In genomic region chr4:180598281-180598680, GRCh38 we compare ENCODE assay signal across 17 cellular contexts.
A peak's percentile ranks its signal among the peaks of the same experiment; 100 is the strongest.
DNase-seq lines count a peak whose midpoint lies in the region; ATAC-seq, FAIRE-seq and TF ChIP-seq lines count a peak whose summit lies in the region.
"Had no signal": no experiment of that assay in that cellular context is flagged by ENCODE, and none has a peak within 500 bp of the region (broad histone marks: within the 10 kb centered on the region; RNA-seq: fewer than 3 reads in every experiment).

No MANE protein-coding gene starts in this region.

- DNase-seq in GM12865 (ENCODE audit: low read depth) (peak; percentile 11), NB4 (ENCODE audit: low read depth) (peak; percentile 8), astrocyte (ENCODE audit: low read depth) (peak; percentile 68), mesothelial cell of epicardium (ENCODE audit: low spot score in 2 of 2, unreplicated experiment in 2 of 2) (no peak), NCI-H1048 (lab: John Stamatoyannopoulos, UW) (no peak)
- DNase-seq in stimulated activated effector memory CD8-positive, alpha-beta T cell treated with anti-CD3 and anti-CD28 coated beads, Interleukin-12 subunit alpha, Interleukin-12 subunit beta, amount 100 ng/mL, for 72 hours (ENCODE audit: low spot score in 2 of 2) = no peak
- no peak for DNase-seq in activated naive CD8-positive, alpha-beta T cell treated with anti-CD3 and anti-CD28 coated beads for 36 hours
- DNase-seq: GOT3, NCI-H1417 treated with DMSO at 0.1 percent for 48 hours, NCI-H2029, NCI-H524, PC-3 had no signal

- no peaks in the 10 kb centered on the region for H3K9me3 Mint-ChIP-seq in astrocyte (ENCODE audit: unreplicated experiment)
- H3K9me3 Mint-ChIP-seq in stimulated activated effector memory CD8-positive, alpha-beta T cell treated with anti-CD3 and anti-CD28 coated beads, Interleukin-12 subunit alpha, Interleukin-12 subunit beta, amount 100 ng/mL, for 72 hours = peaks cover 14% of the 10 kb centered on the region
- no peaks in the 10 kb centered on the region for H3K9me3 Mint-ChIP-seq in activated naive CD8-positive, alpha-beta T cell treated with anti-CD3 and anti-CD28 coated beads for 36 hours
- peaks cover 5% of the 10 kb centered on the region for H3K9me3 Mint-ChIP-seq in mesothelial cell of epicardium

- no peak overlapping the region for H3K4me2 ChIP-seq in astrocyte (ENCODE audit: low read length)

- no peak overlapping the region for H3K9ac ChIP-seq in astrocyte (ENCODE audit: low read length)
- H3K9ac ChIP-seq: BLaER1 treated with 17β-estradiol and CSF1 and Interleukin-3, amounts not matched to agents 10 nM and 100 nM had no signal

- no peaks in the 10 kb centered on the region for H3K27me3 ChIP-seq in astrocyte (ENCODE audit: insufficient read depth, low read length)
- H3K27me3 ChIP-seq: BLaER1 treated with 17β-estradiol and CSF1 and Interleukin-3, amounts not matched to agents 10 nM and 100 nM had no signal

- FAIRE-seq in astrocyte (lab: Jason Lieb, UNC) = no peak
- FAIRE-seq: GM12878, K562 had no signal

- H3K27ac Mint-ChIP-seq in astrocyte (ENCODE audit: unreplicated experiment) (no peak overlapping the region), mesothelial cell of epicardium (no peak overlapping the region)
- H3K27ac Mint-ChIP-seq in stimulated activated effector memory CD8-positive, alpha-beta T cell treated with anti-CD3 and anti-CD28 coated beads, Interleukin-12 subunit alpha, Interleukin-12 subunit beta, amount 100 ng/mL, for 72 hours = no peak overlapping the region
- no peak overlapping the region for H3K27ac Mint-ChIP-seq in activated naive CD8-positive, alpha-beta T cell treated with anti-CD3 and anti-CD28 coated beads for 36 hours

- no peaks in the 10 kb centered on the region for H3K79me2 ChIP-seq in astrocyte (ENCODE audit: insufficient read depth, low read length)

- H3K36me3 Mint-ChIP-seq in astrocyte (ENCODE audit: low read depth, unreplicated experiment) (no peaks in the 10 kb centered on the region), mesothelial cell of epicardium (peaks cover 6% of the 10 kb centered on the region)
- H3K36me3 Mint-ChIP-seq in stimulated activated effector memory CD8-positive, alpha-beta T cell treated with anti-CD3 and anti-CD28 coated beads, Interleukin-12 subunit alpha, Interleukin-12 subunit beta, amount 100 ng/mL, for 72 hours = no peaks in the 10 kb centered on the region
- H3K36me3 Mint-ChIP-seq in activated naive CD8-positive, alpha-beta T cell treated with anti-CD3 and anti-CD28 coated beads for 36 hours = no peaks in the 10 kb centered on the region

- H3K4me3 ChIP-seq in GM12865 (ENCODE audit: low read depth, low read length) = no peak overlapping the region
- H3K4me3 ChIP-seq in NB4 (ENCODE audit: low read depth, low read length) = no peak overlapping the region
- no peak overlapping the region for H3K4me3 ChIP-seq in astrocyte (ENCODE audit: insufficient read depth, low read depth, low read length)
- H3K4me3 ChIP-seq: BLaER1 treated with 17β-estradiol and CSF1 and Interleukin-3, amounts not matched to agents 10 nM and 100 nM; GM12878; K562; SK-N-MC had no signal

- H2AFZ ChIP-seq in astrocyte (ENCODE audit: low read depth, low read length) = no peak overlapping the region

- no peaks in the 10 kb centered on the region for H4K20me1 ChIP-seq in astrocyte (ENCODE audit: insufficient read depth, low read length)
- H4K20me1 ChIP-seq: BLaER1 treated with 17β-estradiol and CSF1 and Interleukin-3, amounts not matched to agents 10 nM and 100 nM had no signal

- ATAC-seq in stimulated activated effector memory CD8-positive, alpha-beta T cell treated with anti-CD3 and anti-CD28 coated beads, Interleukin-12 subunit alpha, Interleukin-12 subunit beta, amount 100 ng/mL, for 72 hours = peak; percentile 32
- ATAC-seq: GM12878, K562, PC-3 had no signal

- H3K4me3 Mint-ChIP-seq in astrocyte (ENCODE audit: unreplicated experiment) (no peak overlapping the region), mesothelial cell of epicardium (no peak overlapping the region)
- H3K4me3 Mint-ChIP-seq in stimulated activated effector memory CD8-positive, alpha-beta T cell treated with anti-CD3 and anti-CD28 coated beads, Interleukin-12 subunit alpha, Interleukin-12 subunit beta, amount 100 ng/mL, for 72 hours = no peak overlapping the region
- no peak overlapping the region for H3K4me3 Mint-ChIP-seq in activated naive CD8-positive, alpha-beta T cell treated with anti-CD3 and anti-CD28 coated beads for 36 hours

- H3K27ac ChIP-seq in astrocyte (ENCODE audit: low read depth, low read length) = no peak overlapping the region
- H3K27ac ChIP-seq: BLaER1 treated with 17β-estradiol and CSF1 and Interleukin-3, amounts not matched to agents 10 nM and 100 nM; HL-60; SK-N-MC had no signal

- no peaks in the 10 kb centered on the region for H3K9me3 ChIP-seq in astrocyte (ENCODE audit: insufficient read depth, low read depth, low read length)
- H3K9me3 ChIP-seq: BLaER1 treated with 17β-estradiol and CSF1 and Interleukin-3, amounts not matched to agents 10 nM and 100 nM had no signal

- no peak for TF ChIP-seq CTCF in GM12865 (IDR thresholded peaks at IDR 0.05; ENCODE audit: insufficient read depth, low read depth, low read length, missing control alignments)
- no peak for TF ChIP-seq CTCF in NB4 (IDR thresholded peaks at IDR 0.05; ENCODE audit: low read depth, low read length)
- TF ChIP-seq CTCF in astrocyte (IDR thresholded peaks at IDR 0.05; ENCODE audit: insufficient read depth, low read depth, low read length) = no peak
- no peak for TF ChIP-seq CTCF in mesothelial cell of epicardium (IDR thresholded peaks at IDR 0.05; ENCODE audit: unreplicated experiment)

- no peaks in the 10 kb centered on the region for H3K4me1 ChIP-seq in astrocyte (ENCODE audit: insufficient read depth, low read length)

- H3K27me3 Mint-ChIP-seq in astrocyte (ENCODE audit: low read depth, unreplicated experiment) = no peaks in the 10 kb centered on the region
- H3K27me3 Mint-ChIP-seq in activated naive CD8-positive, alpha-beta T cell treated with anti-CD3 and anti-CD28 coated beads for 36 hours = no peaks in the 10 kb centered on the region
- no peaks in the 10 kb centered on the region for H3K27me3 Mint-ChIP-seq in mesothelial cell of epicardium (ENCODE audit: low read depth)

- H3K36me3 ChIP-seq in astrocyte (ENCODE audit: insufficient read depth, low read length) = no peaks in the 10 kb centered on the region
- H3K36me3 ChIP-seq: BLaER1 treated with 17β-estradiol and CSF1 and Interleukin-3, amounts not matched to agents 10 nM and 100 nM had no signal

- TF ChIP-seq POLR2A in NB4 (IDR thresholded peaks at IDR 0.05; ENCODE audit: extremely low read depth, insufficient read length) = no peak

- no peaks in the 10 kb centered on the region for H3K4me1 Mint-ChIP-seq in astrocyte (ENCODE audit: low read depth, unreplicated experiment)
- no peaks in the 10 kb centered on the region for H3K4me1 Mint-ChIP-seq in stimulated activated effector memory CD8-positive, alpha-beta T cell treated with anti-CD3 and anti-CD28 coated beads, Interleukin-12 subunit alpha, Interleukin-12 subunit beta, amount 100 ng/mL, for 72 hours
- no peaks in the 10 kb centered on the region for H3K4me1 Mint-ChIP-seq in activated naive CD8-positive, alpha-beta T cell treated with anti-CD3 and anti-CD28 coated beads for 36 hours
- H3K4me1 Mint-ChIP-seq in mesothelial cell of epicardium = peaks cover 23% of the 10 kb centered on the region

Comparison
In these comparisons a context has a peak if more than half of its experiments do, and no peak if none do; other contexts are left out.
1. DNase-seq: peak in GM12865 (single experiment), NB4 (single experiment) and astrocyte (single experiment); none in stimulated activated effector memory CD8-positive, alpha-beta T cell treated with anti-CD3 and anti-CD28 coated beads, Interleukin-12 subunit alpha, Interleukin-12 subunit beta, amount 100 ng/mL, for 72 hours (0 of 2), activated naive CD8-positive, alpha-beta T cell treated with anti-CD3 and anti-CD28 coated beads for 36 hours (single experiment), mesothelial cell of epicardium (0 of 2) and NCI-H1048 (single experiment).